ENCODE assay signal across 1 cellular context in genomic region chr6:35083507-35083906, GRCh38.
TF ChIP-seq lines count a peak whose summit lies in the region.

No MANE protein-coding gene starts in this region.

TF ChIP-seq in HepG2, 621 proteins besides CTCF, POLR2A, EP300 and RAD21 (continued from another document):
- TF ChIP-seq DZIP1 (CRISPR knock-in tag; IDR thresholded peaks at IDR 0.05): no peak
- no peak for TF ChIP-seq DDIT3 (CRISPR knock-in tag; IDR thresholded peaks at IDR 0.05)
